Comparison of ENCODE assay signal across 13 cellular contexts in the genomic region with DNA sequence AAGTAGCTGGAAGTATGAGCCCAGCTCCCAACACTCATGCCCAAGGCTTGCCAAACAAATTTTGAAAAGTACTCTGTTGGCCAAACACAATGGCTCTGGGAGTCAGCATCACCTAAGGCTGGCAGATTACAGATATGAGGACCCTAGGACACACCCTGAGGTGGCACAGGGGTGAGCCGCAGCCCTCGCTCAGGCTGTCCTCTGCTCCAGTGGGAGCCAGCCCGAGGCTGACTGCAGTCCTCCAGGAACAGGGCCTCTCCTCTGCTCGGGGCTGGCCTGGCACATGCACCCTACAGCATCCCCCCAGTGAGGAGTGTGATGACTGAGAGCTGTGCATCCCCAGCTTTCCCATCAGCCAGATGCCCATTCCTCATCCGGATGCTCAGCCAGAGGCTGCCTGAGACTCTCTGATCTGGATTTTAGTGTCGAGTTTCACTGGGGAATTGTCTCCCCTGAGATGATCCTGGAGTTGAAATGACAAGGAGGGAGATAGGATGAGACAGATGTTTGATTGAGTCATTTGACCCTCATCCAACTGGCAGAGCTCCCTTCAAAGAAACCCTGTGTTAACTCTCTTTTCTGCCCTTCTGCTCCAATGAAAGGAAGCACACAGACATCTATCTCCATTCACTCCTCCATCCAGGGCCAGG.
DNase-seq lines count a peak whose midpoint lies in the region; ATAC-seq, FAIRE-seq and TF ChIP-seq lines count a peak whose summit lies in the region.
"Had no signal": no experiment of that assay in that cellular context is flagged by ENCODE, and none has a peak within 500 bp of the region (broad histone marks: within the 10 kb centered on the region; RNA-seq: fewer than 3 reads in every experiment).

No MANE protein-coding gene starts in this region.

- H3K27ac ChIP-seq in A549: peak overlapping the region; percentile 34 to 77; a peak in 5 of 6 replicates
- no peak overlapping the region for H3K27ac ChIP-seq in GM23248
- H3K27ac ChIP-seq in smooth muscle cell (ENCODE audit: low read depth): no peak overlapping the region

- 25% methylated on average over 2 of the region's 6 CpGs for WGBS in A549 (ENCODE audit: missing lambda C conversion rate)
- 68 to 72% methylated on average over 6 of the region's 6 CpGs for WGBS in GM23248 (ENCODE audit: low coverage in 1 of 2, low lambda C conversion rate in 2 of 2, missing lambda C conversion rate in 2 of 2), 2 experiments
- 94% methylated on average over 6 of the region's 6 CpGs for WGBS in smooth muscle cell (ENCODE audit: low lambda C conversion rate)

- H3K36me3 ChIP-seq in GM23248 (ENCODE audit: low read depth): no peaks in the 10 kb centered on the region
- H3K36me3 ChIP-seq in smooth muscle cell (ENCODE audit: low read depth): no peaks in the 10 kb centered on the region

- no peaks in the 10 kb centered on the region for H3K4me1 Mint-ChIP-seq in mesothelial cell of epicardium

- TF ChIP-seq CTCF in A549 (IDR thresholded peaks at IDR 0.05): no peak
- TF ChIP-seq CTCF in mesothelial cell of epicardium (IDR thresholded peaks at IDR 0.05; ENCODE audit: unreplicated experiment): no peak
- no peak for TF ChIP-seq CTCF in smooth muscle cell (IDR thresholded peaks at IDR 0.05; ENCODE audit: borderline replicate concordance, insufficient read depth, poor library complexity, severe bottlenecking)

- H3K4me1 ChIP-seq in A549 (peaks cover 21% of the 10 kb centered on the region), GM23248 (ENCODE audit: insufficient read depth) (peaks cover 28% of the 10 kb centered on the region), smooth muscle cell (ENCODE audit: low read depth) (no peaks in the 10 kb centered on the region)

- H3K9me3 ChIP-seq in A549: peaks cover 8% of the 10 kb centered on the region; the same call in 1 of the 3 replicates
- H3K9me3 ChIP-seq in GM23248 (ENCODE audit: low read depth): no peaks in the 10 kb centered on the region
- H3K9me3 ChIP-seq in smooth muscle cell (replicated peaks; ENCODE audit: low read depth): no peaks in the 10 kb centered on the region

- H3K79me2 ChIP-seq in GM23248 (ENCODE audit: insufficient read depth) (no peaks in the 10 kb centered on the region), smooth muscle cell (ENCODE audit: low read depth) (no peaks in the 10 kb centered on the region)

- peaks cover 2% of the 10 kb centered on the region for H3K27me3 Mint-ChIP-seq in mesothelial cell of epicardium (ENCODE audit: low read depth)
- H3K27me3 Mint-ChIP-seq: memory B cell had no signal

- H3K4me2 ChIP-seq in A549 (no peak overlapping the region), GM23248 (ENCODE audit: unreplicated experiment) (no peak overlapping the region), smooth muscle cell (no peak overlapping the region)

- peaks cover 15% of the 10 kb centered on the region for H3F3A ChIP-seq in GM23248 (ENCODE audit: insufficient read depth)
- H3F3A ChIP-seq in smooth muscle cell (ENCODE audit: low read depth): no peaks in the 10 kb centered on the region

- H3K9ac ChIP-seq in GM23248: no peak overlapping the region
- H3K9ac ChIP-seq in smooth muscle cell (ENCODE audit: low read depth): no peak overlapping the region

- H3K4me3 ChIP-seq in A549: no peak overlapping the region
- no peak overlapping the region for H3K4me3 ChIP-seq in GM23248
- no peak overlapping the region for H3K4me3 ChIP-seq in smooth muscle cell

- POLR2A ChIA-PET in A549 (lab: Yijun Ruan, JAX): no interaction called here

- H3K9me3 Mint-ChIP-seq in mesothelial cell of epicardium: peaks cover 4% of the 10 kb centered on the region
- H3K9me3 Mint-ChIP-seq: memory B cell had no signal

- no peaks in the 10 kb centered on the region for H3K36me3 Mint-ChIP-seq in mesothelial cell of epicardium
- H3K36me3 Mint-ChIP-seq: memory B cell had no signal

- TF ChIP-seq POLR2A in A549 (IDR thresholded peaks at IDR 0.05; ENCODE audit: low read length) (no peak), GM12891 (IDR thresholded peaks at IDR 0.05; ENCODE audit: low read depth, low read length) (no peak)

- no peaks in the 10 kb centered on the region for H3K9me2 ChIP-seq in GM23248 (ENCODE audit: insufficient read depth)

- no peak for FAIRE-seq in A549 (lab: Jason Lieb, UNC)
- no peak for FAIRE-seq in GM12891 (lab: Jason Lieb, UNC)
- FAIRE-seq: endothelial cell of umbilical vein had no signal

- H4K20me1 ChIP-seq in GM23248 (ENCODE audit: insufficient read depth) (no peaks in the 10 kb centered on the region), smooth muscle cell (ENCODE audit: low read depth) (no peaks in the 10 kb centered on the region)

- no peak for TF ChIP-seq EP300 in A549 (IDR thresholded peaks at IDR 0.05)

- ATAC-seq in A549 (peak; percentile 36 to 46; a peak in 4 of 6 replicates), HG03571 (IDR thresholded peaks at IDR 0.05; ENCODE audit: unreplicated experiment) (no peak)

- no peak overlapping the region for H2AFZ ChIP-seq in GM23248
- no peak overlapping the region for H2AFZ ChIP-seq in smooth muscle cell (ENCODE audit: low read depth)

- in situ Hi-C loops in GM23248 (cut with MboI): loop anchor here (25.0 kb wide), 1 partner anchor 1300 kb away; no protein-coding TSS in a partner anchor

- no peaks in the 10 kb centered on the region for H3K27me3 ChIP-seq in GM23248 (replicated peaks; ENCODE audit: insufficient read depth)
- H3K27me3 ChIP-seq in smooth muscle cell (ENCODE audit: low read depth): no peaks in the 10 kb centered on the region

- no peak for DNase-seq in A549 (ENCODE audit: low read depth in 1 of 2, low spot score in 1 of 2)
- DNase-seq in GM23248: peak; percentile 49
- DNase-seq in RPMI7951 (ENCODE audit: low read depth): peak; percentile 96
- DNase-seq in medulla oblongata (ENCODE audit: extremely low spot score): peak; percentile 18
- DNase-seq in GM12891 (ENCODE audit: insufficient read length, low spot score): no peak
- DNase-seq in mesothelial cell of epicardium (ENCODE audit: low spot score in 2 of 2, unreplicated experiment in 2 of 2): no peak
- no peak for DNase-seq in smooth muscle cell (lab: John Stamatoyannopoulos, UW; ENCODE audit: unreplicated experiment)
- DNase-seq: activated CD8-positive, alpha-beta memory T cell treated with anti-CD3 and anti-CD28 coated beads for 24 hours; DMS53; stimulated activated CD4-positive, alpha-beta T cell treated with anti-CD3 and anti-CD28 coated beads, Interleukin-12 subunit alpha, Interleukin-12 subunit beta, amount 100 ng/mL, for 4 hours had no signal

- no peak overlapping the region for H3K4me3 Mint-ChIP-seq in mesothelial cell of epicardium
- H3K4me3 Mint-ChIP-seq: memory B cell had no signal

- H3K27ac Mint-ChIP-seq in mesothelial cell of epicardium: no peak overlapping the region
- H3K27ac Mint-ChIP-seq: memory B cell had no signal

- no peak for TF ChIP-seq RAD21 in A549 (conservative IDR thresholded peaks at IDR 0.05 in 1 of 2, IDR thresholded peaks at IDR 0.05 in 1 of 2)

- CTCF ChIA-PET in A549 (lab: Yijun Ruan, JAX): interaction anchor here (1.0 to 1.3 kb wide), 2 partner anchors 9 to 1169 kb away, joined by 3 to 5 read pairs; no protein-coding TSS in a partner anchor

TF ChIP-seq in A549, 52 proteins besides CTCF, POLR2A, EP300 and RAD21:
- TF ChIP-seq ESRRA (IDR thresholded peaks at IDR 0.05; ENCODE audit: borderline replicate concordance, low read length): no peak
- TF ChIP-seq, protein P1, sequence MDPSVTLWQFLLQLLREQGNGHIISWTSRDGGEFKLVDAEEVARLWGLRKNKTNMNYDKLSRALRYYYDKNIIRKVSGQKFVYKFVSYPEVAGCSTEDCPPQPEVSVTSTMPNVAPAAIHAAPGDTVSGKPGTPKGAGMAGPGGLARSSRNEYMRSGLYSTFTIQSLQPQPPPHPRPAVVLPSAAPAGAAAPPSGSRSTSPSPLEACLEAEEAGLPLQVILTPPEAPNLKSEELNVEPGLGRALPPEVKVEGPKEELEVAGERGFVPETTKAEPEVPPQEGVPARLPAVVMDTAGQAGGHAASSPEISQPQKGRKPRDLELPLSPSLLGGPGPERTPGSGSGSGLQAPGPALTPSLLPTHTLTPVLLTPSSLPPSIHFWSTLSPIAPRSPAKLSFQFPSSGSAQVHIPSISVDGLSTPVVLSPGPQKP (IDR thresholded peaks at IDR 0.05; ENCODE audit: low read depth, low read length): no peak
- TF ChIP-seq TP53 (CRISPR knock-in tag; IDR thresholded peaks at IDR 0.05): no peak
- no peak for TF ChIP-seq CBX8 (IDR thresholded peaks at IDR 0.05)
- TF ChIP-seq JUN (IDR thresholded peaks at IDR 0.05): no peak
- no peak for TF ChIP-seq RARB (CRISPR knock-in tag; IDR thresholded peaks at IDR 0.05)

TF ChIP-seq in GM12891, 5 proteins besides CTCF, POLR2A, EP300 and RAD21:
- TF ChIP-seq TAF1 (IDR thresholded peaks at IDR 0.05; ENCODE audit: low read depth, low read length) (no peak), PAX5 (IDR thresholded peaks at IDR 0.05; ENCODE audit: insufficient read depth, low read length, severe bottlenecking) (no peak), SPI1 (IDR thresholded peaks at IDR 0.05; ENCODE audit: low read depth, low read length) (no peak), POLR2AphosphoS5 (IDR thresholded peaks at IDR 0.05; ENCODE audit: low read depth, low read length) (no peak), POU2F2 (IDR thresholded peaks at IDR 0.05; ENCODE audit: low read depth, low read length) (no peak)

Comparison
In these comparisons a context has a peak if more than half of its experiments do, and no peak if none do; other contexts are left out.
1. DNase-seq: peak in GM23248 (single experiment), RPMI7951 (single experiment) and medulla oblongata (single experiment); none in A549 (0 of 2), GM12891 (single experiment), mesothelial cell of epicardium (0 of 2) and smooth muscle cell (single experiment).
2. H3K27ac ChIP-seq: peak in A549 (2 of 2); none in GM23248 (single experiment) and smooth muscle cell (single experiment).